ENCODE assay signal across 21 cellular contexts in the genomic region with DNA sequence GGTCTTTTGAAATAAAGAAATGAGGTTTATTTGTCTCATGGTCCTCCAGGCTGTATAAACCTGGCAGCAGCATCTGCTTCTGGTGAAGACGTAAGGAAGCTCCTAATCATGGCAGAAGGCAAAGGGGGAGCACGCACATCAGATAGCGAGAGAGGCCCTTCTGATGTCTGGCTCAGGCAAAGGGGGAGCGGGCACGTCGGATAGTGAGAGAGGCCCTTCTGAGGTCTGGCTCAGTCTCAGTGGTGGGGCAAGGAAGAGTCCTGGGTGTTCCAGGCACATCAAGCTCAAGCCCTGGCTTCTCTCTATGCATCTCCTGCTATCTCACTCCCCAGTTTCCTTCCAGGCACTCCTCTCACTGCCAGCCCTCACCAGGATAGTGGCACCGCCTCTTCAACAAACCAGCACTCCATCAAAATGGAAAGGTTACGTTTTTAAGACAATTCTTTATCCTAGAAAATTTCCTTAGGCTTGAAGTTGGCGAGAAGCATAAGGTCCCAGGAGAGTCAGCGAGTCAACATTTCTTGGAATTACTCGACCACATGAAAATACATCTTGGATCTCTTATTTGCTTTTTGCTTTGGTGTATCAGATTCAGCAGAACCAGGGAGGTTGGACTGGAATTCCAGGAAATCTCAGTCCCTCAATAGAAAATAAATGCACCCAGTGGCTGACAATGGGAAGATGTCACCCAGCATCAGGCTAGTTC.
"Had no signal": no experiment of that assay in that cellular context is flagged by ENCODE, and none has a peak within 500 bp of the region (broad histone marks: within the 10 kb centered on the region; RNA-seq: fewer than 3 reads in every experiment).

No MANE protein-coding gene starts in this region.

- H3K4me1 Mint-ChIP-seq: endodermal cell, naive B cell had no signal

- H3K27me3 ChIP-seq: left lung, suprapubic skin, thyroid gland, upper lobe of left lung, uterus had no signal

- H3K27ac ChIP-seq: coronary artery, gastroesophageal sphincter, left lung, lower lobe of right lung, suprapubic skin, thyroid gland, upper lobe of left lung, uterus had no signal

- H3K9me3 ChIP-seq: left lung, lower lobe of right lung, suprapubic skin, thyroid gland, upper lobe of left lung, uterus had no signal

- H3K27me3 Mint-ChIP-seq: naive B cell had no signal

- H3K4me3 ChIP-seq: coronary artery, gastroesophageal sphincter, left lung, lower lobe of right lung, smooth muscle cell, suprapubic skin, thyroid gland, upper lobe of left lung, uterus had no signal

- ATAC-seq: gastroesophageal sphincter, left lung, lower lobe of right lung had no signal

- DNase-seq: effector CD4-positive, alpha-beta T cell; foreskin fibroblast; glutamatergic neuron; left lung; lower lobe of right lung; mesendoderm; naive B cell; posterior cingulate gyrus; stimulated activated CD4-positive, alpha-beta T cell treated with anti-CD3 and anti-CD28 coated beads, Interleukin-2, amount 100 ng/mL, for 48 hours; stimulated activated naive CD4-positive, alpha-beta T cell treated with Interleukin-2 at 50 U/mL for 16 hours; thyroid gland; upper lobe of left lung; uterus had no signal

- FAIRE-seq: endothelial cell of umbilical vein, keratinocyte had no signal

- H3K36me3 ChIP-seq: gastroesophageal sphincter, left lung, lower lobe of right lung, suprapubic skin, thyroid gland, upper lobe of left lung, uterus had no signal

- H3K36me3 Mint-ChIP-seq: naive B cell had no signal

- H3K4me3 Mint-ChIP-seq: endodermal cell, nephron had no signal

- H3K4me1 ChIP-seq: gastroesophageal sphincter, left lung, lower lobe of right lung, thyroid gland, upper lobe of left lung, uterus had no signal

- H3K27ac Mint-ChIP-seq: endodermal cell, nephron had no signal
